In genomic region chr20:37325206-37325605, GRCh38 we compare ENCODE assay signal across 19 cellular contexts.
"Had no signal": no experiment of that assay in that cellular context is flagged by ENCODE, and none has a peak within 500 bp of the region (broad histone marks: within the 10 kb centered on the region; RNA-seq: fewer than 3 reads in every experiment).

No MANE protein-coding gene starts in this region.

- H3K9me3 ChIP-seq: esophagus muscularis mucosa, gastrocnemius medialis, neutrophil, psoas muscle, right atrium auricular region, suprapubic skin, thyroid gland, upper lobe of right lung, vagina had no signal

- ATAC-seq: gastrocnemius medialis, heart right ventricle, left lobe of liver, psoas muscle, upper lobe of right lung had no signal

- H3K4me3 ChIP-seq: esophagus muscularis mucosa, gastrocnemius medialis, heart right ventricle, psoas muscle, right atrium auricular region, suprapubic skin, thyroid gland, upper lobe of right lung, vagina had no signal

- H3K27me3 ChIP-seq: esophagus muscularis mucosa, gastrocnemius medialis, heart right ventricle, neutrophil, right atrium auricular region, suprapubic skin, thyroid gland, upper lobe of right lung, vagina had no signal

- DNase-seq: effector memory CD4-positive, alpha-beta T cell; gastrocnemius medialis; heart right ventricle; islet precursor cell; mammary epithelial cell; naive B cell; psoas muscle; small intestine; stimulated activated CD4-positive, alpha-beta T cell treated with anti-CD3 and anti-CD28 coated beads, Interleukin-2, amount 100 ng/mL, for 48 hours; stimulated activated naive CD4-positive, alpha-beta T cell treated with Interleukin-2 at 50 U/mL for 16 hours; thyroid gland; upper lobe of right lung had no signal

- H3K4me1 ChIP-seq: gastrocnemius medialis, heart right ventricle, psoas muscle, thyroid gland, upper lobe of right lung had no signal

- H3K36me3 ChIP-seq: esophagus muscularis mucosa, gastrocnemius medialis, heart right ventricle, neutrophil, right atrium auricular region, suprapubic skin, thyroid gland, upper lobe of right lung, vagina had no signal

- H3K27ac ChIP-seq: epithelial cell of prostate, esophagus muscularis mucosa, gastrocnemius medialis, heart right ventricle, neutrophil, psoas muscle, right atrium auricular region, suprapubic skin, thyroid gland, upper lobe of right lung, vagina had no signal
